ENCODE assay signal across 1 cellular context in the genomic region with DNA sequence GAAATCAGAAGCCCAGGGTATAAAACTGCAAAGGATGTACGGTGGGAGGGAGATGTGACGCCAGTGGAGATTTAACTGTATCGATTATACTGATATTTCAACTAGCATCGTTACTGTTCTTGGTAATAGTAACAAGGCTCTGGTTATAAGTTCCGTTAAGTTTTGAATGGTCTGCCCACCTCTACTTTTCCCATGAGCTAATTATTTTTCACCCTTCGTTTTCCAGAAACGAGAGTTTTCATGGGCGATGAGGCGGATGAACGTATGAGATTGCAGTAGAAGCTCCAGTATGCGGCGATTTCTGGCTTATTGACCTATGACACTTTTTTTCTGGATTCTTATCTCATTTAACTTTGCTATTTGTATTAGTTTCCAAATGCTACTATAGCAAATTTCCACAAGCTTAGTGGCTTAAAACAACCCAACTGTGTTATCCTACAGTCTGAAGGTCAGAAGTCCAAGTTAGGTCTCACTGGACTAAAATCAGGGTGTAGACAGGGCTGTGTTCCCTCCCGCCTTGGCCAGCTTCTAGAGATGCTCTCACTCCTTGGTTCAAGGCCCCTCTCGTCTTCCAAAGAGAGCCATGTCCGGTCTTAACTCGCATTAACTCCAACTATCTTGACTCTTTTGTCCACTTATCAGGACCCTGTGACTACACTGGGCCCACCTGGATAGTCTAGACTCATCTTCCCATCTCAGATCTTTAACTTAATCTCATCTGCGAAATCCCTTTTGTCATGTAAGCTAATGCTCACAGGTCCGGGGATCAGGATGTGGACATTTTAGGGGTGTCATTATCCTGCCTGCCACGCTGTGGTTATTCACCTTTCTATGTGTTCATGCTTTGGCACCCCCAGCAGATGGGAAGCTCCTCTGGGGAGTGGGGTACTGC.
TF ChIP-seq lines count a peak whose summit lies in the region.

No MANE protein-coding gene starts in this region.

TF ChIP-seq in HepG2, 621 proteins besides CTCF, POLR2A, EP300 and RAD21 (continued from another document):
- TF ChIP-seq, protein P1, sequence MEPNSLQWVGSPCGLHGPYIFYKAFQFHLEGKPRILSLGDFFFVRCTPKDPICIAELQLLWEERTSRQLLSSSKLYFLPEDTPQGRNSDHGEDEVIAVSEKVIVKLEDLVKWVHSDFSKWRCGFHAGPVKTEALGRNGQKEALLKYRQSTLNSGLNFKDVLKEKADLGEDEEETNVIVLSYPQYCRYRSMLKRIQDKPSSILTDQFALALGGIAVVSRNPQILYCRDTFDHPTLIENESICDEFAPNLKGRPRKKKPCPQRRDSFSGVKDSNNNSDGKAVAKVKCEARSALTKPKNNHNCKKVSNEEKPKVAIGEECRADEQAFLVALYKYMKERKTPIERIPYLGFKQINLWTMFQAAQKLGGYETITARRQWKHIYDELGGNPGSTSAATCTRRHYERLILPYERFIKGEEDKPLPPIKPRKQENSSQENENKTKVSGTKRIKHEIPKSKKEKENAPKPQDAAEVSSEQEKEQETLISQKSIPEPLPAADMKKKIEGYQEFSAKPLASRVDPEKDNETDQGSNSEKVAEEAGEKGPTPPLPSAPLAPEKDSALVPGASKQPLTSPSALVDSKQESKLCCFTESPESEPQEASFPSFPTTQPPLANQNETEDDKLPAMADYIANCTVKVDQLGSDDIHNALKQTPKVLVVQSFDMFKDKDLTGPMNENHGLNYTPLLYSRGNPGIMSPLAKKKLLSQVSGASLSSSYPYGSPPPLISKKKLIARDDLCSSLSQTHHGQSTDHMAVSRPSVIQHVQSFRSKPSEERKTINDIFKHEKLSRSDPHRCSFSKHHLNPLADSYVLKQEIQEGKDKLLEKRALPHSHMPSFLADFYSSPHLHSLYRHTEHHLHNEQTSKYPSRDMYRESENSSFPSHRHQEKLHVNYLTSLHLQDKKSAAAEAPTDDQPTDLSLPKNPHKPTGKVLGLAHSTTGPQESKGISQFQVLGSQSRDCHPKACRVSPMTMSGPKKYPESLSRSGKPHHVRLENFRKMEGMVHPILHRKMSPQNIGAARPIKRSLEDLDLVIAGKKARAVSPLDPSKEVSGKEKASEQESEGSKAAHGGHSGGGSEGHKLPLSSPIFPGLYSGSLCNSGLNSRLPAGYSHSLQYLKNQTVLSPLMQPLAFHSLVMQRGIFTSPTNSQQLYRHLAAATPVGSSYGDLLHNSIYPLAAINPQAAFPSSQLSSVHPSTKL (CRISPR knock-in tag; IDR thresholded peaks at IDR 0.05), result no peak
- TF ChIP-seq ZFP90 (CRISPR knock-in tag; IDR thresholded peaks at IDR 0.05; ENCODE audit: borderline replicate concordance) (no peak), REPIN1 (CRISPR knock-in tag; IDR thresholded peaks at IDR 0.05; ENCODE audit: borderline replicate concordance, low read depth) (no peak), NCOR1 (IDR thresholded peaks at IDR 0.05; ENCODE audit: borderline replicate concordance, low read length) (peak; percentile 27; the same call in 1 of the 2 replicates), AGO1 (IDR thresholded peaks at IDR 0.05; ENCODE audit: low read depth, low read length, poor library complexity, severe bottlenecking) (no peak), ISL2 (CRISPR knock-in tag; IDR thresholded peaks at IDR 0.05) (no peak), PHF20 (CRISPR knock-in tag; IDR thresholded peaks at IDR 0.05) (no peak), ZSCAN25 (CRISPR knock-in tag; IDR thresholded peaks at IDR 0.05) (no peak), KLF11 (CRISPR knock-in tag; IDR thresholded peaks at IDR 0.05) (no peak), ZNF205 (CRISPR knock-in tag; IDR thresholded peaks at IDR 0.05) (no peak), HNF1A (IDR thresholded peaks at IDR 0.05; ENCODE audit: low read depth) (no peak), HNF1A (CRISPR knock-in tag; IDR thresholded peaks at IDR 0.05; ENCODE audit: borderline replicate concordance) (no peak), PATZ1 (CRISPR knock-in tag; IDR thresholded peaks at IDR 0.05) (no peak), ZNF597 (CRISPR knock-in tag; IDR thresholded peaks at IDR 0.05) (no peak), MAFF (IDR thresholded peaks at IDR 0.05; ENCODE audit: low read depth, low read length) (0 out of 2 replicates have a peak, but pooled peaks have one; percentile 1), HCFC1 (IDR thresholded peaks at IDR 0.05; ENCODE audit: low read depth, low read length) (no peak), ZC3H13 (CRISPR knock-in tag; IDR thresholded peaks at IDR 0.05) (no peak), HMG20B (CRISPR knock-in tag; conservative IDR thresholded peaks at IDR 0.05) (no peak), HNF4A (CRISPR knock-in tag; IDR thresholded peaks at IDR 0.05) (peak; percentile 79), ZNF670 (CRISPR knock-in tag; IDR thresholded peaks at IDR 0.05; ENCODE audit: borderline replicate concordance) (no peak), SIX4 (CRISPR knock-in tag; IDR thresholded peaks at IDR 0.05) (no peak), MAFG (CRISPR knock-in tag; IDR thresholded peaks at IDR 0.05) (no peak), SP5 (CRISPR knock-in tag; IDR thresholded peaks at IDR 0.05; ENCODE audit: borderline replicate concordance, low read depth) (no peak), ZNF883 (CRISPR knock-in tag; IDR thresholded peaks at IDR 0.05; ENCODE audit: not compliant biosample characterization) (no peak), CBX2 (IDR thresholded peaks at IDR 0.05; ENCODE audit: low read depth, low read length) (no peak), CBX2 (CRISPR knock-in tag; IDR thresholded peaks at IDR 0.05; ENCODE audit: low read depth) (no peak), ZNF775 (CRISPR knock-in tag; IDR thresholded peaks at IDR 0.05; ENCODE audit: borderline replicate concordance) (no peak)
- TF ChIP-seq, protein P2, sequence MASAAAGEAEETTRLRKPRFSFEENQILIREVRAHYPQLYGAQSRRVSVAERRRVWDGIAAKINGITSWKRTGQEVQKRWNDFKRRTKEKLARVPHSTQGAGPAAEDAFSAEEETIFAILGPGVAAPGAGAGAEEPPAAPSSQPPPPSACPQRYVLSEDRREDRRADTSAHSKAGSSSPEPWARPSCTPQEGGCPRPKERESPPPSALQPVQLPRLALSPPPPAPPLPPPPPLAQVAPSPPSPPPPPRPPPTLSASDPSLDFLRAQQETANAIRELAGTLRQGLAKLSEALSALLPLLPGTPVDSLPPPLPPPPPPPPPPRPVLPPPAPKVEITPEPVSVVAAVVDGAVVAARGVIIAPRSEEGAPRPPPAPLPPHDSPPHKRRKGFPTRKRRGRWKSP (CRISPR knock-in tag; IDR thresholded peaks at IDR 0.05), result no peak
